In genomic region chr2:118421648-118422047, GRCh38 we compare ENCODE assay signal across 8 cellular contexts.
"Had no signal": no experiment of that assay in that cellular context is flagged by ENCODE, and none has a peak within 500 bp of the region (broad histone marks: within the 10 kb centered on the region; RNA-seq: fewer than 3 reads in every experiment).

No MANE protein-coding gene starts in this region.

- FAIRE-seq: HTR-8/SVneo, K562 had no signal

- H3K9ac ChIP-seq: KMS-11 had no signal

- H3K27ac ChIP-seq: HL-60, KMS-11 had no signal

- H3K4me2 ChIP-seq: KMS-11 had no signal

- H3K27me3 Mint-ChIP-seq: IgD-negative memory B cell had no signal

- H3K27ac Mint-ChIP-seq: IgD-negative memory B cell had no signal

- H3K36me3 Mint-ChIP-seq: IgD-negative memory B cell had no signal

- ATAC-seq: K562 had no signal

- H3K4me3 Mint-ChIP-seq: IgD-negative memory B cell had no signal

- H3K4me3 ChIP-seq: K562 had no signal

- DNase-seq: IMR-90, KBM-7, KG1 had no signal
